In genomic region chr6:157471895-157472686, GRCh38 we compare ENCODE assay signal across 14 cellular contexts.
DNase-seq lines count a peak whose midpoint lies in the region; ATAC-seq, FAIRE-seq and TF ChIP-seq lines count a peak whose summit lies in the region.
"Had no signal": no experiment of that assay in that cellular context is flagged by ENCODE, and none has a peak within 500 bp of the region (broad histone marks: within the 10 kb centered on the region; RNA-seq: fewer than 3 reads in every experiment).

No MANE protein-coding gene starts in this region.

- no peak for TF ChIP-seq RAD21 in K562 (CRISPR knock-in tag; conservative IDR thresholded peaks at IDR 0.05 in 1 of 2, IDR thresholded peaks at IDR 0.05 in 1 of 2)

- intact Hi-C loops in K562 (cut with micrococcal nuclease): no loop called here

- peak overlapping the region in 1 of 2 experiments; percentile 68; a peak in 1 of 4 replicates for H3K9ac ChIP-seq in K562 (ENCODE audit: insufficient read depth in 1 of 2, low read depth in 2 of 2, low read length in 2 of 2)

- CTCF ChIA-PET in K562 (lab: Yijun Ruan, JAX; ENCODE audit: low intra/inter-chr PET ratio): no interaction called here

- DNase-seq in DMS79 treated with DMSO at 0.1 percent for 48 hours (lab: John Stamatoyannopoulos, UW) (peak; percentile 80), NCI-H187 (lab: John Stamatoyannopoulos, UW) (peak; percentile 68 to 75), K562 (ENCODE audit: extremely low read depth in 1 of 4, low spot score in 3 of 4) (no peak), memory B cell (ENCODE audit: low spot score in 2 of 2) (no peak), SIG-M5 treated with dmso at 0.1 percent for 504 hours (lab: John Stamatoyannopoulos, UW; ENCODE audit: unreplicated experiment) (no peak), ureter (ENCODE audit: low spot score) (no peak), GM19239 (ENCODE audit: insufficient read length, low spot score) (no peak)
- DNase-seq: CD8-positive, alpha-beta T cell; KG1; NCI-H1105; NCI-H2081 treated with DMSO at 0.1 percent for 48 hours; NCI-H524 had no signal

- no peaks in the 10 kb centered on the region for H3K9me3 Mint-ChIP-seq in memory B cell
- H3K9me3 Mint-ChIP-seq: CD8-positive, alpha-beta T cell had no signal

- TF ChIP-seq POLR2A in K562 (conservative IDR thresholded peaks at IDR 0.05): no peak

- ATAC-seq in K562: peak; percentile 41; the same call in 2 of the 3 replicates
- no peak for ATAC-seq in memory B cell (ENCODE audit: low read depth)
- no peak for ATAC-seq in GM21529 (IDR thresholded peaks at IDR 0.05; ENCODE audit: unreplicated experiment)
- ATAC-seq: CD8-positive, alpha-beta T cell had no signal

- H4K20me1 ChIP-seq in K562 (replicated peaks; ENCODE audit: control insufficient read depth, insufficient read depth, low read length): no peaks in the 10 kb centered on the region

- H3K27me3 ChIP-seq in K562 (ENCODE audit: control insufficient read depth in 2 of 2, insufficient read depth in 2 of 2, low read length in 2 of 2): no peaks in the 10 kb centered on the region

- H3K27ac ChIP-seq in K562 (ENCODE audit: extremely low read depth, low read depth, low read length): no peak overlapping the region

- H3K9me3 ChIP-seq in K562 (replicated peaks; ENCODE audit: control insufficient read depth, insufficient read depth, low read depth, low read length): no peaks in the 10 kb centered on the region

- no peak for TF ChIP-seq EP300 in K562 (IDR thresholded peaks at IDR 0.05; ENCODE audit: low read length)

- 0 out of 3 replicates have a peak, but pooled peaks cover 3% of the 10 kb centered on the region for H3K79me2 ChIP-seq in K562 (ENCODE audit: control insufficient read depth, insufficient read depth, low read length)

- H3K36me3 ChIP-seq in K562 (ENCODE audit: control insufficient read depth, insufficient read depth, low read length): no peaks in the 10 kb centered on the region

- POLR2A ChIA-PET in K562 (lab: Yijun Ruan, JAX): interaction anchor here (0.6 to 4.4 kb wide), 4 partner anchors 8 to 541 kb away, joined by 3 to 14 read pairs (median 4); no protein-coding TSS in a partner anchor

- in situ Hi-C loops in K562 (cut with MboI): no loop called here

- no peak overlapping the region for H3K4me3 ChIP-seq in K562

- no peaks in the 10 kb centered on the region for H3K27me3 Mint-ChIP-seq in memory B cell

- H2AFZ ChIP-seq in K562 (ENCODE audit: low read depth, low read length): no peak overlapping the region

- no peak for TF ChIP-seq CTCF in K562 (IDR thresholded peaks at IDR 0.05 in 2 of 3, conservative IDR thresholded peaks at IDR 0.05 in 1 of 3; ENCODE audit: insufficient read depth in 2 of 3, low read depth in 1 of 3, low read length in 3 of 3)

- H3K27ac Mint-ChIP-seq in memory B cell: peak overlapping the region; percentile 62
- H3K27ac Mint-ChIP-seq: CD8-positive, alpha-beta T cell had no signal

- peaks cover 9 to 10% of the 10 kb centered on the region in 2 experiments; a peak in 4 of 5 replicates for H3K4me1 ChIP-seq in K562 (replicated peaks in 1 of 2; ENCODE audit: control insufficient read depth in 2 of 2, insufficient read depth in 2 of 2, low read length in 2 of 2)

- FAIRE-seq in K562 (lab: Jason Lieb, UNC): no peak
- FAIRE-seq in GM19239 (lab: Jason Lieb, UNC): no peak
- FAIRE-seq: D721Med had no signal

- H3K36me3 Mint-ChIP-seq in memory B cell: peaks cover 7% of the 10 kb centered on the region
- H3K36me3 Mint-ChIP-seq: CD8-positive, alpha-beta T cell had no signal

- H3K4me1 Mint-ChIP-seq in memory B cell: peaks cover 32% of the 10 kb centered on the region

- WGBS in K562 (ENCODE audit: insufficient coverage, low coverage, missing lambda C conversion rate): 57% methylated on average over 17 of the region's 17 CpGs

- no TSS peak for BruUV-seq in K562 (replicated peaks; lab: Mats Ljungman, UMichigan)

- no peaks in the 10 kb centered on the region for H3K9me1 ChIP-seq in K562 (ENCODE audit: control insufficient read depth, insufficient read depth, low read length)

- H3K4me2 ChIP-seq in K562 (ENCODE audit: insufficient read depth, low read length): no peak overlapping the region

- H3K4me3 Mint-ChIP-seq in memory B cell: no peak overlapping the region
- H3K4me3 Mint-ChIP-seq: CD8-positive, alpha-beta T cell had no signal

TF ChIP-seq in K562, 482 proteins besides CTCF, POLR2A, EP300 and RAD21:
- TF ChIP-seq CBFA2T3 (IDR thresholded peaks at IDR 0.05) (peak; percentile 43), MCM5 (IDR thresholded peaks at IDR 0.05; ENCODE audit: low read depth) (no peak)

Comparison
In these comparisons a context has a peak if more than half of its experiments do, and no peak if none do; other contexts are left out.
1. DNase-seq: peak in DMS79 treated with DMSO at 0.1 percent for 48 hours (single experiment) and NCI-H187 (2 of 2); none in K562 (0 of 4), memory B cell (0 of 2), SIG-M5 treated with dmso at 0.1 percent for 504 hours (single experiment), ureter (single experiment) and GM19239 (single experiment).